ENCODE assay signal across 8 cellular contexts in the genomic region with DNA sequence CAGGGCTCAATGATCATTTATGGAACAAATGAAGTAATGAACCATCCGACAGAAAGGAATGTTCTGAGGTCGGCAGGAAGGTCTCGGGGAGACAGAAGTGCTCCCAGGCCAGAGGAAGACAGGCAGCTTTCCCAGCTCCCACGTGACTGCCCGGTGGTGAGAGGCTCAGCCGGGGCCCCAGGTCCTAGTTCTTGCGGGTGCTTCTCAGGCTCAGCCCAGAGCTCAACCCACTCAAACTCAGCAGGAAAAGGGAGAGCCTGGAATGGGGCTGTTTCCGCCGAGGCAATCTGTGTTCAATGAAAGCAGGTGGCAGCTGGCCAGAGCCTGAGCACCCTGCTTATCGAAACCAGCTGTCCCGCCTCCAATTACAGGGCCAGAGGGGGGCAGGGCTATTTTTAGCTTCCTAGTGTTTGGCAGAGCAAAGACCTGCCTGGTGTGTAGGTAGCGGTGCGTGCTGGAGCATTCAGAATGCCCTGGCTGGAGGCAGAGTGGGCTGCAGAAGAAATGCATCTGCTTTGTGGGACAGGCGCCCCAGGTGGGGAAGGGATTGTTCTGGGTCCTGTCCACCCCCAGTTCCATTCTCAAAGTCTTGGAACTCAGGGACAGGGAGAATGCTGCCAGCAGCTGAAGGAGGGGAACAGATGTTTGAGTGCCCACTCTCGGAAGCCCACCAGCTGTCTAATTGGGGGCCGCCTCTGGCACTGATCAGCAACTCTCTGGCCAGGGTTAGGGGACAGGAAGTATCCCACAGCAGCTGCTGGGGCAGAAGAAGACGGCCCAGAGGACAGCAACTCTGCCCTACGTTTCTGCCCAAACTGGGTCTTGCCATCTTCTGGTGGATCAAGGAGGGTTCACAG.
DNase-seq lines count a peak whose midpoint lies in the region; ATAC-seq and TF ChIP-seq lines count a peak whose summit lies in the region.

No MANE protein-coding gene starts in this region.

- peaks cover 5% of the 10 kb centered on the region for H3K36me3 Mint-ChIP-seq in glutamatergic neuron (ENCODE audit: unreplicated experiment)
- H3K36me3 Mint-ChIP-seq in CD4-positive, alpha-beta T cell (ENCODE audit: low read depth): peaks cover 35% of the 10 kb centered on the region

- POLR2A ChIA-PET in CD4-positive, alpha-beta T cell (lab: Charles Lee): no interaction called here

- no peak for ATAC-seq in CD4-positive, alpha-beta T cell (ENCODE audit: poor library complexity)

- intact Hi-C loops in CD4-positive, alpha-beta T cell (cut with DNase I, micrococcal nuclease): no loop called here

- peaks cover 45% of the 10 kb centered on the region for H3K4me1 Mint-ChIP-seq in glutamatergic neuron (ENCODE audit: low read depth, unreplicated experiment)
- H3K4me1 Mint-ChIP-seq in CD4-positive, alpha-beta T cell (ENCODE audit: low read depth): no peaks in the 10 kb centered on the region

- CTCF ChIA-PET in CD4-positive, alpha-beta T cell (lab: Charles Lee): no interaction called here

- peaks cover 18% of the 10 kb centered on the region for H3K9me3 Mint-ChIP-seq in glutamatergic neuron (ENCODE audit: unreplicated experiment)
- H3K9me3 Mint-ChIP-seq in CD4-positive, alpha-beta T cell: no peaks in the 10 kb centered on the region

- H3K79me2 ChIP-seq in parathyroid adenoma: no peaks in the 10 kb centered on the region

- no peaks in the 10 kb centered on the region for H3K9me3 ChIP-seq in parathyroid adenoma (ENCODE audit: control insufficient read depth, low read length)
- no peaks in the 10 kb centered on the region for H3K9me3 ChIP-seq in effector memory CD4-positive, alpha-beta T cell (ENCODE audit: control insufficient read depth, low read length)
- no peaks in the 10 kb centered on the region for H3K9me3 ChIP-seq in CD4-positive, alpha-beta T cell (ENCODE audit: control insufficient read depth, low read length)

- H3K36me3 ChIP-seq in parathyroid adenoma (ENCODE audit: control insufficient read depth, insufficient read depth, low read length): no peaks in the 10 kb centered on the region
- H3K36me3 ChIP-seq in effector memory CD4-positive, alpha-beta T cell (ENCODE audit: control insufficient read depth, insufficient read depth, low read length): peaks cover 81% of the 10 kb centered on the region

- H3K9ac ChIP-seq in parathyroid adenoma: no peak overlapping the region

- TF ChIP-seq CTCF in WI38 (IDR thresholded peaks at IDR 0.05; ENCODE audit: low read depth, low read length) (no peak), glutamatergic neuron (IDR thresholded peaks at IDR 0.05; ENCODE audit: partially characterized antibody, unreplicated experiment) (no peak), parathyroid adenoma (IDR thresholded peaks at IDR 0.05) (no peak)
- TF ChIP-seq CTCF in CD4-positive, alpha-beta T cell (IDR thresholded peaks at IDR 0.05): no peak

- H3K4me2 ChIP-seq in parathyroid adenoma (ENCODE audit: low read length): peak overlapping the region; percentile 48

- no peak overlapping the region for H3K27ac Mint-ChIP-seq in glutamatergic neuron (ENCODE audit: unreplicated experiment)
- no peak overlapping the region for H3K27ac Mint-ChIP-seq in CD4-positive, alpha-beta T cell

- H2AFZ ChIP-seq in parathyroid adenoma: peak overlapping the region; percentile 82

- peak overlapping the region; percentile 72 for H3K27ac ChIP-seq in parathyroid adenoma
- H3K27ac ChIP-seq in effector memory CD4-positive, alpha-beta T cell (ENCODE audit: insufficient read depth, low read length, poor library complexity, severe bottlenecking): no peak overlapping the region
- no peak overlapping the region for H3K27ac ChIP-seq in CD4-positive, alpha-beta T cell (ENCODE audit: low read depth, low read length)

- peak overlapping the region; percentile 69 for H3K4me3 Mint-ChIP-seq in glutamatergic neuron (ENCODE audit: unreplicated experiment)
- no peak overlapping the region for H3K4me3 Mint-ChIP-seq in CD4-positive, alpha-beta T cell

- no peaks in the 10 kb centered on the region for H3K27me3 ChIP-seq in parathyroid adenoma (ENCODE audit: control insufficient read depth, insufficient read depth, low read length)
- no peaks in the 10 kb centered on the region for H3K27me3 ChIP-seq in effector memory CD4-positive, alpha-beta T cell (replicated peaks; ENCODE audit: control insufficient read depth, insufficient read depth, low read length, poor library complexity, severe bottlenecking)
- no peaks in the 10 kb centered on the region for H3K27me3 ChIP-seq in CD4-positive, alpha-beta T cell (ENCODE audit: control insufficient read depth, insufficient read depth, low read length)

- peak; percentile 92 for DNase-seq in AG20443 (ENCODE audit: low spot score)
- DNase-seq in NCI-H1092 treated with DMSO at 0.1 percent for 48 hours (lab: John Stamatoyannopoulos, UW): peak; percentile 96
- peak; percentile 76 for DNase-seq in glutamatergic neuron
- no peak for DNase-seq in effector memory CD4-positive, alpha-beta T cell
- DNase-seq in CD4-positive, alpha-beta T cell: no peak
- DNase-seq in KG1 (lab: John Stamatoyannopoulos, UW): no peak

- peak overlapping the region; percentile 27; the same call in 1 of the 2 replicates for H3K4me3 ChIP-seq in WI38 (ENCODE audit: low read depth, low read length)
- no peak overlapping the region for H3K4me3 ChIP-seq in parathyroid adenoma (ENCODE audit: low read depth, low read length)
- no peak overlapping the region for H3K4me3 ChIP-seq in effector memory CD4-positive, alpha-beta T cell (ENCODE audit: insufficient read depth, low read depth, low read length, poor library complexity, severe bottlenecking)

- peaks cover 60% of the 10 kb centered on the region for H3K4me1 ChIP-seq in parathyroid adenoma
- no peaks in the 10 kb centered on the region for H3K4me1 ChIP-seq in effector memory CD4-positive, alpha-beta T cell (ENCODE audit: control insufficient read depth, insufficient read depth, low read length, poor library complexity, severe bottlenecking)

- peaks cover 23% of the 10 kb centered on the region for H3K27me3 Mint-ChIP-seq in glutamatergic neuron (ENCODE audit: unreplicated experiment)
- H3K27me3 Mint-ChIP-seq in CD4-positive, alpha-beta T cell: no peaks in the 10 kb centered on the region

Comparison
In these comparisons a context has a peak if more than half of its experiments do, and no peak if none do; other contexts are left out.
1. DNase-seq: peak in AG20443 (single experiment), NCI-H1092 treated with DMSO at 0.1 percent for 48 hours (single experiment) and glutamatergic neuron (single experiment); none in effector memory CD4-positive, alpha-beta T cell (0 of 3), CD4-positive, alpha-beta T cell (0 of 10) and KG1 (single experiment).